Comparison of ENCODE assay signal across 1 cellular context in the genomic region with DNA sequence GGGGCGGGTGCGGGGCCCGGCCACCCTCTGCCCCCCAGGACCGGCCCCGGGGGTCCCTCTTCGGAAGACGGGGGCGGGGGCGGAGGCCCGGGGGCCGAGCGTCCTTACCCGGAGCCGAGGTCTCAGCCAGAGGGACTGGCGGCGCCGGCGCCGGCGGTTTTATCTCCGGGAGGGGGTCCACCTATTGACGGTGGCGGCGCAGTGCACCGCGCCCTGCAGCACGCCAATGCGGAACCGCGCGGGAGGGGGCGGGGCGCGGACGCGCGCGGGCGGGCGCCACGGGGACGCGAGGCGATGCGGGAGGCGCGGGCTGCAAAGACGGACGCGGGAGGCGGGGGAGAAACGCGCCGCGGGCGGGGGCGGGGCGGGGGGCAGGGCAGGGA.
A peak's percentile ranks its signal among the peaks of the same experiment; 100 is the strongest.
TF ChIP-seq lines count a peak whose summit lies in the region.

Gene EEF1A2 (minus strand): TSS at position 134 of the 383 bp plus-strand sequence. CDS start 1,320 bp downstream, outside the sequence.

TF ChIP-seq in K562, 482 proteins besides CTCF, POLR2A, EP300 and RAD21 (continued from another document):
- TF ChIP-seq, protein P1, sequence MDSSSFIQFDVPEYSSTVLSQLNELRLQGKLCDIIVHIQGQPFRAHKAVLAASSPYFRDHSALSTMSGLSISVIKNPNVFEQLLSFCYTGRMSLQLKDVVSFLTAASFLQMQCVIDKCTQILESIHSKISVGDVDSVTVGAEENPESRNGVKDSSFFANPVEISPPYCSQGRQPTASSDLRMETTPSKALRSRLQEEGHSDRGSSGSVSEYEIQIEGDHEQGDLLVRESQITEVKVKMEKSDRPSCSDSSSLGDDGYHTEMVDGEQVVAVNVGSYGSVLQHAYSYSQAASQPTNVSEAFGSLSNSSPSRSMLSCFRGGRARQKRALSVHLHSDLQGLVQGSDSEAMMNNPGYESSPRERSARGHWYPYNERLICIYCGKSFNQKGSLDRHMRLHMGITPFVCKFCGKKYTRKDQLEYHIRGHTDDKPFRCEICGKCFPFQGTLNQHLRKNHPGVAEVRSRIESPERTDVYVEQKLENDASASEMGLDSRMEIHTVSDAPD (CRISPR knock-in tag; IDR thresholded peaks at IDR 0.05): no peak
- TF ChIP-seq RB1 (IDR thresholded peaks at IDR 0.05; ENCODE audit: low read depth): peak; percentile 67; the same call in 1 of the 2 replicates
- peak; percentile 52; the same call in 1 of the 2 replicates for TF ChIP-seq KDM2B (CRISPR knock-in tag; IDR thresholded peaks at IDR 0.05)
- no peak for TF ChIP-seq GABPA (tag; conservative IDR thresholded peaks at IDR 0.05; ENCODE audit: low read depth)
- no peak for TF ChIP-seq ZNF121 (CRISPR knock-in tag; conservative IDR thresholded peaks at IDR 0.05)
- TF ChIP-seq MYC (IDR thresholded peaks at IDR 0.05; ENCODE audit: low read depth, low read length): 0 out of 2 replicates have a peak, but pooled peaks have one; percentile 41
- no peak for TF ChIP-seq MYC (CRISPR knock-in tag; IDR thresholded peaks at IDR 0.05; ENCODE audit: borderline replicate concordance, low read depth)
- no peak for TF ChIP-seq DDX20 (tag; IDR thresholded peaks at IDR 0.05; ENCODE audit: low read depth)
- peak; percentile 88 for TF ChIP-seq SAFB (IDR thresholded peaks at IDR 0.05; ENCODE audit: borderline replicate concordance, low read depth, low read length)
- peak; percentile 45; the same call in 1 of the 2 replicates for TF ChIP-seq SMAD4 (CRISPR knock-in tag; conservative IDR thresholded peaks at IDR 0.05)
- TF ChIP-seq SIN3A (IDR thresholded peaks at IDR 0.05; ENCODE audit: borderline replicate concordance in 2 of 2, control insufficient read depth in 1 of 2, low read depth in 2 of 2, low read length in 2 of 2): peak in 1 of 2 experiments; percentile 12; a peak in 1 of 4 replicates
- TF ChIP-seq CREB1 (IDR thresholded peaks at IDR 0.05): peak; percentile 38; the same call in 1 of the 2 replicates
- no peak for TF ChIP-seq CREB1 (CRISPR knock-in tag; IDR thresholded peaks at IDR 0.05)
- 0 out of 2 replicates have a peak, but pooled peaks have one; percentile 57 for TF ChIP-seq ZBTB7A (IDR thresholded peaks at IDR 0.05; ENCODE audit: borderline replicate concordance, control insufficient read depth, low read depth, low read length)
- peak; percentile 22 to 79 for TF ChIP-seq E2F6 (IDR thresholded peaks at IDR 0.05; ENCODE audit: borderline replicate concordance in 1 of 2, extremely low read depth in 1 of 2, insufficient read depth in 1 of 2, insufficient read length in 1 of 2, low read depth in 1 of 2, low read length in 1 of 2, poor library complexity in 1 of 2, severe bottlenecking in 1 of 2)
- peak in 1 of 2 experiments; percentile 50; a peak in 2 of 4 replicates for TF ChIP-seq NRF1 (conservative IDR thresholded peaks at IDR 0.05 in 1 of 2, IDR thresholded peaks at IDR 0.05 in 1 of 2)
- TF ChIP-seq CXXC5 (CRISPR knock-in tag; IDR thresholded peaks at IDR 0.05): peak; percentile 81
- TF ChIP-seq POLR2G (IDR thresholded peaks at IDR 0.05; ENCODE audit: low read depth, low read length): peak; percentile 84
- no peak for TF ChIP-seq ETS2 (tag; IDR thresholded peaks at IDR 0.05; ENCODE audit: borderline replicate concordance, poor library complexity, severe bottlenecking)
- peak; percentile 23; the same call in 1 of the 2 replicates for TF ChIP-seq PHF8 (IDR thresholded peaks at IDR 0.05; ENCODE audit: borderline replicate concordance, low read length)
- TF ChIP-seq RBFOX2 (IDR thresholded peaks at IDR 0.05; ENCODE audit: low read depth, low read length): peak; percentile 70
- TF ChIP-seq KDM5B (IDR thresholded peaks at IDR 0.05; ENCODE audit: insufficient replicate concordance, low read depth, low read length): peak; percentile 38
- no peak for TF ChIP-seq TCF3 (CRISPR knock-in tag; IDR thresholded peaks at IDR 0.05)
- TF ChIP-seq CTBP1 (IDR thresholded peaks at IDR 0.05; ENCODE audit: borderline replicate concordance): peak; percentile 61
- no peak for TF ChIP-seq PURB (CRISPR knock-in tag; IDR thresholded peaks at IDR 0.05; ENCODE audit: low read depth)
- no peak; the same call in 1 of the 2 replicates for TF ChIP-seq MTA3 (IDR thresholded peaks at IDR 0.05; ENCODE audit: borderline replicate concordance)
- TF ChIP-seq ETV1 (tag; conservative IDR thresholded peaks at IDR 0.05; ENCODE audit: low read depth): no peak
- TF ChIP-seq ELF1 (tag; IDR thresholded peaks at IDR 0.05): peak; percentile 37
- TF ChIP-seq HDGF (IDR thresholded peaks at IDR 0.05): no peak
- peak; percentile 40 for TF ChIP-seq TAF1 (IDR thresholded peaks at IDR 0.05; ENCODE audit: control insufficient read depth, extremely low read depth, insufficient read depth, low read length, severe bottlenecking)
- TF ChIP-seq, protein P2, sequence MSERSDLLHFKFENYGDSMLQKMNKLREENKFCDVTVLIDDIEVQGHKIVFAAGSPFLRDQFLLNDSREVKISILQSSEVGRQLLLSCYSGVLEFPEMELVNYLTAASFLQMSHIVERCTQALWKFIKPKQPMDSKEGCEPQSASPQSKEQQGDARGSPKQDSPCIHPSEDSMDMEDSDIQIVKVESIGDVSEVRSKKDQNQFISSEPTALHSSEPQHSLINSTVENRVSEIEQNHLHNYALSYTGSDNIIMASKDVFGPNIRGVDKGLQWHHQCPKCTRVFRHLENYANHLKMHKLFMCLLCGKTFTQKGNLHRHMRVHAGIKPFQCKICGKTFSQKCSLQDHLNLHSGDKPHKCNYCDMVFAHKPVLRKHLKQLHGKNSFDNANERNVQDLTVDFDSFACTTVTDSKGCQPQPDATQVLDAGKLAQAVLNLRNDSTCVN (CRISPR knock-in tag; IDR thresholded peaks at IDR 0.05): no peak
- TF ChIP-seq TBP (optimal IDR thresholded peaks at IDR 0.05; ENCODE audit: low read depth, low read length): peak; percentile 57
- TF ChIP-seq EGR1 (conservative IDR thresholded peaks at IDR 0.05): peak; percentile 25; the same call in 1 of the 2 replicates
- TF ChIP-seq ZBTB1 (CRISPR knock-in tag; IDR thresholded peaks at IDR 0.05; ENCODE audit: borderline replicate concordance, low read depth): no peak
- peak; percentile 69; the same call in 1 of the 2 replicates for TF ChIP-seq GATAD2B (IDR thresholded peaks at IDR 0.05; ENCODE audit: borderline replicate concordance)
- no peak for TF ChIP-seq ZNF282 (CRISPR knock-in tag; IDR thresholded peaks at IDR 0.05)
- peak in 1 of 2 experiments; percentile 67; a peak in 2 of 4 replicates for TF ChIP-seq ZNF639 (CRISPR knock-in tag; conservative IDR thresholded peaks at IDR 0.05 in 1 of 2, IDR thresholded peaks at IDR 0.05 in 1 of 2)
TF ChIP-seq in K562: peak in this region for 23.
